ENCODE assay signal across 9 cellular contexts in genomic region chr10:69413221-69413865, GRCh38. TPM values are rescaled to one million over a fixed set of nuclear protein-coding genes. Genes with fewer than 3 reads are reported as not detected.
DNase-seq lines count a peak whose midpoint lies in the region; ATAC-seq and TF ChIP-seq lines count a peak whose summit lies in the region.
"Had no signal": no experiment of that assay in that cellular context is flagged by ENCODE, and none has a peak within 500 bp of the region (broad histone marks: within the 10 kb centered on the region; RNA-seq: fewer than 3 reads in every experiment).

No MANE protein-coding gene starts in this region.

- H3K4me3 ChIP-seq in lower lobe of right lung (no peak overlapping the region), upper lobe of left lung (no peak overlapping the region)
- H3K4me3 ChIP-seq in naive thymus-derived CD4-positive, alpha-beta T cell (ENCODE audit: low read length): no peak overlapping the region

- peak in 1 of 2 donors; percentile 18 for ATAC-seq in lower lobe of right lung
- ATAC-seq in upper lobe of left lung (ENCODE audit: low FRiP score in 2 of 2): peak in 1 of 2 donors; percentile 47
- ATAC-seq in naive thymus-derived CD4-positive, alpha-beta T cell: no peak
- ATAC-seq in GM21423 (IDR thresholded peaks at IDR 0.05; ENCODE audit: unreplicated experiment): no peak

- WGBS in upper lobe of left lung, 2 donors: 13 to 17% methylated on average over 7 to 13 of the region's 13 CpGs

- H3K27ac Mint-ChIP-seq in naive thymus-derived CD4-positive, alpha-beta T cell: peak overlapping the region in 1 of 9 donors; percentile 39

- peaks cover 4 to 20% (median 13%) of the 10 kb centered on the region in 7 donors for H3K4me1 Mint-ChIP-seq in naive thymus-derived CD4-positive, alpha-beta T cell

- H3K4me1 ChIP-seq in lower lobe of right lung (peaks cover 13% of the 10 kb centered on the region), upper lobe of left lung (peaks cover 9 to 18% (median 14%) of the 10 kb centered on the region in 4 donors)
- peaks cover 7% of the 10 kb centered on the region in 2 donors for H3K4me1 ChIP-seq in naive thymus-derived CD4-positive, alpha-beta T cell (ENCODE audit: control insufficient read depth in 2 of 2, insufficient read depth in 2 of 2, low read length in 2 of 2)

- in situ Hi-C loops in KBM-7 (cut with MboI; ENCODE audit: low pct_unique_long_range_greater_than_20kb, low sequenced_read_pairs): loop anchor here (10.0 kb wide), 1 partner anchor 221 kb away; the partner anchor contains the start of gene FAM241B

- intact Hi-C loops in lower lobe of right lung (cut with DNase I): no loop called here
- intact Hi-C loops in naive thymus-derived CD4-positive, alpha-beta T cell (cut with micrococcal nuclease): loop anchor here in 1 of 2 donors (5.0 kb wide), 1 partner anchor 1336 kb away; the partner anchor contains the start of gene HERC4

- H3K9me3 ChIP-seq in lower lobe of right lung (no peaks in the 10 kb centered on the region), upper lobe of left lung (no peaks in the 10 kb centered on the region)
- no peaks in the 10 kb centered on the region for H3K9me3 ChIP-seq in naive thymus-derived CD4-positive, alpha-beta T cell (ENCODE audit: control insufficient read depth in 2 of 3, low read length in 3 of 3)
- H3K9me3 ChIP-seq: neutrophil had no signal

- H3K27me3 Mint-ChIP-seq in naive thymus-derived CD4-positive, alpha-beta T cell: peaks cover 0 to 4% (median 0%) of the 10 kb centered on the region in 5 donors

- H3K36me3 ChIP-seq in lower lobe of right lung (no peaks in the 10 kb centered on the region), upper lobe of left lung (no peaks in the 10 kb centered on the region)
- H3K36me3 ChIP-seq in naive thymus-derived CD4-positive, alpha-beta T cell (ENCODE audit: control insufficient read depth in 2 of 3, insufficient read depth in 3 of 3, low read length in 3 of 3): no peaks in the 10 kb centered on the region
- H3K36me3 ChIP-seq: neutrophil had no signal

- DNase-seq in EL: peak; percentile 73
- DNase-seq in KBM-7: peak; percentile 51
- DNase-seq in SK-N-DZ (ENCODE audit: low spot score): peak; percentile 61
- DNase-seq in effector CD8-positive, alpha-beta T cell (lab: John Stamatoyannopoulos, UW): peak; percentile 23
- no peak for DNase-seq in lower lobe of right lung
- DNase-seq in upper lobe of left lung: peak in 1 of 2 donors; percentile 57
- DNase-seq in naive thymus-derived CD4-positive, alpha-beta T cell: no peak

- no peak overlapping the region for H3K4me3 Mint-ChIP-seq in naive thymus-derived CD4-positive, alpha-beta T cell

- CTCF ChIA-PET in naive thymus-derived CD4-positive, alpha-beta T cell (lab: Charles Lee): interaction anchor here (0.6 kb wide), 1 partner anchor 1055 kb away, joined by 3 read pairs; no protein-coding TSS in a partner anchor

- H3K36me3 Mint-ChIP-seq in naive thymus-derived CD4-positive, alpha-beta T cell: no peaks in the 10 kb centered on the region

- TF ChIP-seq POLR2A in upper lobe of left lung (IDR thresholded peaks at IDR 0.05): no peak

- H3K27me3 ChIP-seq in lower lobe of right lung (ENCODE audit: low read depth): no peaks in the 10 kb centered on the region
- no peaks in the 10 kb centered on the region for H3K27me3 ChIP-seq in upper lobe of left lung
- H3K27me3 ChIP-seq in naive thymus-derived CD4-positive, alpha-beta T cell (ENCODE audit: control insufficient read depth in 2 of 2, insufficient read depth in 2 of 2, low read length in 2 of 2): no peaks in the 10 kb centered on the region

- TF ChIP-seq CTCF in lower lobe of right lung (IDR thresholded peaks at IDR 0.05) (peak; percentile 60), upper lobe of left lung (IDR thresholded peaks at IDR 0.05) (peak in 5 of 6 experiments; percentile 48 to 67 (median 51))

- POLR2A ChIA-PET in naive thymus-derived CD4-positive, alpha-beta T cell (lab: Charles Lee): interaction anchor here (0.6 kb wide), 1 partner anchor 458 kb away, joined by 3 read pairs; the partner anchor contains the start of gene DDX21

- TF ChIP-seq EP300 in upper lobe of left lung (IDR thresholded peaks at IDR 0.05): no peak

- H3K27ac ChIP-seq in lower lobe of right lung (no peak overlapping the region), upper lobe of left lung (no peak overlapping the region)
- H3K27ac ChIP-seq in naive thymus-derived CD4-positive, alpha-beta T cell (ENCODE audit: low read depth, low read length): no peak overlapping the region
- H3K27ac ChIP-seq: neutrophil had no signal

- H3K9me3 Mint-ChIP-seq in naive thymus-derived CD4-positive, alpha-beta T cell: no peaks in the 10 kb centered on the region

RNA-seq across cellular contexts. Expression of gene TACR2, which starts 3.4 kb away (rescaled TPM):
- polyA plus RNA-seq in SK-N-DZ (2014; cell fraction: cytosol; rRNA removed): 0.07 TPM in 1 of 2 replicates, not detected in the other
- polyA plus RNA-seq in SK-N-DZ (2014; cell fraction: nucleus; rRNA removed): not detected in 2 replicates
- total RNA-seq in lower lobe of right lung (1.2 TPM), upper lobe of left lung (1 to 10 TPM in 2 of 6 donors, under 1 TPM in 1, not detected in 3; 0.94 to 1.4 (median 1.2) TPM)
- under 1 TPM in 1 of 5 experiments, not detected in 4; 0.44 TPM for total RNA-seq in naive thymus-derived CD4-positive, alpha-beta T cell
- under 1 TPM in 1 of 2 donors, not detected in 1; 0.47 TPM for polyA plus RNA-seq in naive thymus-derived CD4-positive, alpha-beta T cell

RNA-seq across cellular contexts. Expression of gene TSPAN15, which starts 37.9 kb away (rescaled TPM):
- polyA plus RNA-seq in SK-N-DZ (2014; cell fraction: cytosol; rRNA removed): 13.8 and 19.9 TPM in 2 replicates
- polyA plus RNA-seq in SK-N-DZ (2014; cell fraction: nucleus; rRNA removed): 10.6 and 17.6 TPM in 2 replicates
- total RNA-seq in lower lobe of right lung (46.1 TPM), upper lobe of left lung (10 to 100 TPM; 19.9 to 69.5 (median 63.0) TPM)
- total RNA-seq in naive thymus-derived CD4-positive, alpha-beta T cell: 1 to 10 TPM; 1.2 to 7.2 (median 1.9) TPM
- 1 to 10 TPM; 2.1 to 3.5 TPM for polyA plus RNA-seq in naive thymus-derived CD4-positive, alpha-beta T cell

Comparison
In these comparisons a context has a peak if more than half of its experiments do, and no peak if none do; other contexts are left out.
1. DNase-seq: peak in EL (single experiment), KBM-7 (single experiment), SK-N-DZ (single experiment) and effector CD8-positive, alpha-beta T cell (single experiment); none in lower lobe of right lung (single experiment) and naive thymus-derived CD4-positive, alpha-beta T cell (0 of 9).